35 cellular contexts compared by ENCODE assay signal in genomic region chr13:20093946-20094345, GRCh38.
"Had no signal": no experiment of that assay in that cellular context is flagged by ENCODE, and none has a peak within 500 bp of the region (broad histone marks: within the 10 kb centered on the region; RNA-seq: fewer than 3 reads in every experiment).

No MANE protein-coding gene starts in this region.

- FAIRE-seq: astrocyte, bronchial epithelial cell, colon had no signal

- H3K4me3 Mint-ChIP-seq: activated CD4-positive, alpha-beta T cell treated with anti-CD3 and anti-CD28 coated beads for 36 hours; activated CD8-positive, alpha-beta T cell treated with anti-CD3 and anti-CD28 coated beads for 36 hours; activated naive CD8-positive, alpha-beta T cell; activated T-cell treated with anti-CD3 and anti-CD28 coated beads, Interleukin-2, amount 50 U/mL, for 4 hours; activated T-helper 17 cell treated with anti-CD3 and anti-CD28 coated beads, Interleukin-2, amount 50 U/mL, for 72 hours; effector memory CD8-positive, alpha-beta T cell; T-helper 17 cell; T-helper 2 cell treated with Interferon-gamma antibody and Interleukin-4, amounts not matched to agents 5 μg/mL and 100 μg/mL, for 36 hours had no signal

- DNase-seq: activated CD4-positive, alpha-beta T cell treated with anti-CD3 and anti-CD28 coated beads for 36 hours; activated CD4-positive, alpha-beta T cell treated with anti-CD3 and anti-CD28 coated beads, Interleukin-2, amount 50 U/mL, for 1 hour; activated CD4-positive, alpha-beta T cell treated with anti-CD3 and anti-CD28 coated beads, Interleukin-2, amount 50 U/mL, for 48 hours; activated CD4-positive, CD25-positive, alpha-beta regulatory T cell; activated CD4-positive, CD25-positive, alpha-beta regulatory T cell treated with anti-CD3 and anti-CD28 coated beads, Interleukin-2, amount 50 U/mL, for 72 hours; activated CD8-positive, alpha-beta memory T cell treated with anti-CD3 and anti-CD28 coated beads for 24 hours; activated CD8-positive, alpha-beta T cell treated with anti-CD3 and anti-CD28 coated beads for 36 hours; activated effector memory CD4-positive, alpha-beta T cell treated with Interleukin-2 at 50 U/mL for 16 hours; activated gamma-delta T cell treated with Interleukin-2 at 50 U/mL for 16 hours; activated naive CD4-positive, alpha-beta T cell treated with anti-CD3 and anti-CD28 coated beads, Interleukin-2, amount 50 U/mL, for 16 hours; activated naive CD4-positive, alpha-beta T cell treated with Interleukin-2 at 50 U/mL for 16 hours; activated T-cell treated with anti-CD3 and anti-CD28 coated beads, Interleukin-2, amount 50 U/mL, for 4 hours; amniotic stem cell; anterior cingulate cortex; brain microvascular endothelial cell; caudate nucleus; cortex of kidney; dermis blood vessel endothelial cell; effector CD4-positive, alpha-beta T cell; effector memory CD8-positive, alpha-beta T cell; erythroblast; foreskin keratinocyte; gastrocnemius medialis; heart right ventricle; T-helper 1 cell; T-helper 17 cell; T1000; WERI-Rb-1 had no signal

- H3K9me3 ChIP-seq: esophagus muscularis mucosa, gastrocnemius medialis, heart right ventricle had no signal

- H3K4me1 Mint-ChIP-seq: activated CD4-positive, alpha-beta T cell treated with anti-CD3 and anti-CD28 coated beads for 36 hours; T-helper 17 cell had no signal

- H3K36me3 ChIP-seq: brain microvascular endothelial cell, esophagus muscularis mucosa, gastrocnemius medialis, heart right ventricle, WERI-Rb-1 had no signal

- H3K27me3 ChIP-seq: brain microvascular endothelial cell, esophagus muscularis mucosa had no signal

- H3K9me3 Mint-ChIP-seq: activated CD8-positive, alpha-beta T cell treated with anti-CD3 and anti-CD28 coated beads for 36 hours; activated T-cell treated with anti-CD3 and anti-CD28 coated beads, Interleukin-2, amount 50 U/mL, for 4 hours; activated T-helper 17 cell treated with anti-CD3 and anti-CD28 coated beads, Interleukin-2, amount 50 U/mL, for 72 hours; effector memory CD8-positive, alpha-beta T cell; T-helper 2 cell treated with Interferon-gamma antibody and Interleukin-4, amounts not matched to agents 5 μg/mL and 100 μg/mL, for 36 hours had no signal

- H3K4me3 ChIP-seq: esophagus muscularis mucosa, gastrocnemius medialis, heart right ventricle had no signal

- H3K36me3 Mint-ChIP-seq: activated naive CD8-positive, alpha-beta T cell had no signal

- H3K4me1 ChIP-seq: esophagus muscularis mucosa, foreskin keratinocyte, gastrocnemius medialis had no signal

- H3K27ac Mint-ChIP-seq: activated CD4-positive, alpha-beta T cell treated with anti-CD3 and anti-CD28 coated beads for 36 hours; activated CD8-positive, alpha-beta T cell treated with anti-CD3 and anti-CD28 coated beads for 36 hours; activated naive CD8-positive, alpha-beta T cell; activated T-helper 17 cell treated with anti-CD3 and anti-CD28 coated beads, Interleukin-2, amount 50 U/mL, for 72 hours; T-helper 17 cell; T-helper 2 cell treated with Interferon-gamma antibody and Interleukin-4, amounts not matched to agents 5 μg/mL and 100 μg/mL, for 36 hours had no signal

- H3K27ac ChIP-seq: brain microvascular endothelial cell, esophagus muscularis mucosa, foreskin keratinocyte, gastrocnemius medialis, heart right ventricle, WERI-Rb-1 had no signal
